In the genomic region with DNA sequence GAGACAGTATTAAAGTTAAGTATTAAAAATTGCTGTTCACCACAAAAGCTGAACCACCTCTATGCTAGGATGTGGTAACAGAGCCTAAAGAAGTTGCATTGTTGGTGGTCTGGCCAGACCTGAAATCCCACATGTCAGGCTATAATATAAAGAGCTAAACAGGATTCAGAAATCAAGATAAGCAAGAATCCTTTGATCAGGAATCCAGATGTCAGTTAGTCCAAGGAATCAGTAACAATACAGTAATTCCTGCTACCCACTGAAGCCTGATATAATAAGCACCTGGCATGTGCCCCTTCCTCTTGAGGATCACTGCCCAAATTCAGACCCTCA, we compare ENCODE assay signal across 19 cellular contexts.
"Had no signal": no experiment of that assay in that cellular context is flagged by ENCODE, and none has a peak within 500 bp of the region (broad histone marks: within the 10 kb centered on the region; RNA-seq: fewer than 3 reads in every experiment).

No MANE protein-coding gene starts in this region.

- ATAC-seq: activated CD4-positive, CD25-positive, alpha-beta regulatory T cell treated with anti-CD3 and anti-CD28 coated beads, Interleukin-2, amount 50 U/mL, for 24 hours; heart right ventricle; left cardiac atrium had no signal

- H3K27me3 ChIP-seq: breast epithelium, heart right ventricle, stomach, testis, upper lobe of right lung had no signal

- H3K27ac Mint-ChIP-seq: activated naive CD8-positive, alpha-beta T cell treated with anti-CD3 and anti-CD28 coated beads for 36 hours had no signal

- H3K27ac ChIP-seq: breast epithelium, epithelial cell of prostate, heart right ventricle, parathyroid adenoma, stomach, testis, upper lobe of right lung had no signal

- H3K4me1 ChIP-seq: breast epithelium, parathyroid adenoma, testis had no signal

- DNase-seq: activated CD4-positive, alpha-beta T cell treated with anti-CD3 and anti-CD28 coated beads, Interleukin-2, amount 50 U/mL, for 1 hour; activated CD8-positive, alpha-beta memory T cell treated with anti-CD3 and anti-CD28 coated beads for 24 hours; activated naive CD8-positive, alpha-beta T cell treated with anti-CD3 and anti-CD28 coated beads for 36 hours; anterior cingulate cortex; dermis blood vessel endothelial cell; foreskin melanocyte; heart right ventricle; left cardiac atrium; lower lobe of right lung; retina; stimulated activated CD4-positive, alpha-beta T cell treated with anti-CD3 and anti-CD28 coated beads, Interleukin-12 subunit alpha, Interleukin-12 subunit beta, amount 100 ng/mL, for 4 hours; stimulated activated CD4-positive, alpha-beta T cell treated with anti-CD3 and anti-CD28 coated beads, Interleukin-2, amount 100 ng/mL, for 24 hours; stomach; testis; upper lobe of right lung had no signal

- H3K9me3 ChIP-seq: breast epithelium, heart right ventricle, lower lobe of right lung, stomach, testis, upper lobe of right lung had no signal

- H3K4me3 Mint-ChIP-seq: activated naive CD8-positive, alpha-beta T cell treated with anti-CD3 and anti-CD28 coated beads for 36 hours had no signal

- H3K79me2 ChIP-seq: parathyroid adenoma had no signal

- H3K9ac ChIP-seq: parathyroid adenoma had no signal

- H3K27me3 Mint-ChIP-seq: activated naive CD8-positive, alpha-beta T cell treated with anti-CD3 and anti-CD28 coated beads for 36 hours had no signal

- H3K9me3 Mint-ChIP-seq: activated naive CD8-positive, alpha-beta T cell treated with anti-CD3 and anti-CD28 coated beads for 36 hours had no signal

- H2AFZ ChIP-seq: parathyroid adenoma had no signal

- H3K4me3 ChIP-seq: breast epithelium, heart right ventricle, lower lobe of right lung, stomach, testis, upper lobe of right lung had no signal

- H3K36me3 ChIP-seq: breast epithelium, heart right ventricle, lower lobe of right lung, stomach, upper lobe of right lung had no signal
